In the genomic region with DNA sequence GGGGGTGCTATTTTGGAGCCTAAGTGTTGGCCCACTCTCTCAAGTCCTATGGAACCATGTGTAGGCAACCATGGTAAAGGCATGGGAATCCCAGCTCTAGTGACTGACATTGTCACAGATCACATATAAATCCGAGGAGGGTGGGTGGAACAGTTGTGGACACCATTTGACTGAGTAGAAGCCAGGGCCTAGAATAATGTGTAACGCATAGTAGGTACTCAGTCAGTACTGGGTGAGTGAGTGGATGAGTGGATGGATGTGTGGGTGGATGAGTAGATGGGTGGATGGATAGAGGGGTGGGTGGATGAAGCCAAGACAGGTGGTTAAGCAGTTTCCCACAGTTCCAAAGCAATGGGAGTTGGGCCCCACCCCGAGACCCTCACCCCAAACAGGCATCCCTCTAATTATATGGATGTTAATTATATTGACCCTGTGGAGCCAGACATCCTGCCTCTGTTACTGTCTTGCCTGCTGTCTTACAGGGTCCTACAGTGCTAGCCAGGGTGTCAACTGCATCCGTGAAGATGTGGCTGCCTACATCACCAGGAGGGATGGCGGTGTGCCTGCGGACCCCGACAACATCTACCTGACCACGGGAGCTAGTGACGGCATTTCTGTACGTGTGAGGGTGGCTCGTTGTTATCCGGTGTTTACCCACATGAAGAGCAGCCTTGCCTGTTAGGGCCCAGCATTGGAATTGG, we compare ENCODE assay signal across 29 cellular contexts. TPM values are rescaled to one million over a fixed set of nuclear protein-coding genes. Genes with fewer than 3 reads are reported as not detected.
A peak's percentile ranks its signal among the peaks of the same experiment; 100 is the strongest.
DNase-seq lines count a peak whose midpoint lies in the region; ATAC-seq, FAIRE-seq and TF ChIP-seq lines count a peak whose summit lies in the region.
"Had no signal": no experiment of that assay in that cellular context is flagged by ENCODE, and none has a peak within 500 bp of the region (broad histone marks: within the 10 kb centered on the region; RNA-seq: fewer than 3 reads in every experiment).

No MANE protein-coding gene starts in this region.

- H4K20me1 ChIP-seq in K562 (replicated peaks; ENCODE audit: control insufficient read depth, insufficient read depth, low read length) (no peaks in the 10 kb centered on the region), SK-N-SH (ENCODE audit: insufficient read depth) (no peaks in the 10 kb centered on the region)

- H3K27me3 ChIP-seq in K562 (ENCODE audit: control insufficient read depth in 2 of 2, insufficient read depth in 2 of 2, low read length in 2 of 2) (no peaks in the 10 kb centered on the region), layer of hippocampus (ENCODE audit: control insufficient read depth, insufficient read depth, low read length) (no peaks in the 10 kb centered on the region), subcutaneous abdominal adipose tissue (ENCODE audit: control insufficient read depth in 5 of 5, insufficient read depth in 4 of 5, low read length in 5 of 5) (no peaks in the 10 kb centered on the region), SK-N-SH (ENCODE audit: insufficient read depth) (no peaks in the 10 kb centered on the region)
- H3K27me3 ChIP-seq: MG63 had no signal

- peaks cover 9 to 51% of the 10 kb centered on the region in 2 experiments; a peak in 2 of 3 replicates for H3K36me3 ChIP-seq in HEK293 (ENCODE audit: control insufficient read depth in 2 of 2, insufficient read depth in 1 of 2, low read length in 2 of 2)
- no peaks in the 10 kb centered on the region for H3K36me3 ChIP-seq in K562 (ENCODE audit: control insufficient read depth, insufficient read depth, low read length)
- peaks cover 0 to 48% (median 33%) of the 10 kb centered on the region in 5 donors for H3K36me3 ChIP-seq in subcutaneous abdominal adipose tissue (ENCODE audit: control insufficient read depth in 5 of 5, insufficient read depth in 5 of 5, low read length in 5 of 5)
- H3K36me3 ChIP-seq in SK-N-SH (replicated peaks in 1 of 2; ENCODE audit: control insufficient read depth in 1 of 2, insufficient read depth in 2 of 2, low read length in 1 of 2): peaks cover 15 to 23% of the 10 kb centered on the region in 2 experiments

- H3K4me3 ChIP-seq in HEK293 (ENCODE audit: low read depth, low read length) (no peak overlapping the region), K562 (no peak overlapping the region), subcutaneous abdominal adipose tissue (ENCODE audit: low read depth in 1 of 5, low read length in 5 of 5) (no peak overlapping the region), SK-N-SH (ENCODE audit: low read depth in 2 of 2, low read length in 1 of 2) (no peak overlapping the region)
- H3K4me3 ChIP-seq: A549, GM23248, MG63 had no signal

- BruUV-seq in K562 (replicated peaks; lab: Mats Ljungman, UMichigan): no TSS peak

- in situ Hi-C loops in K562 (cut with MboI): loop anchor here (25.0 kb wide), 1 partner anchor 244 kb away; no protein-coding TSS in a partner anchor

- no peak for TF ChIP-seq EP300 in K562 (IDR thresholded peaks at IDR 0.05; ENCODE audit: low read length)
- no peak for TF ChIP-seq EP300 in SK-N-SH (IDR thresholded peaks at IDR 0.05; ENCODE audit: borderline replicate concordance in 1 of 2, low read depth in 1 of 2, low read length in 1 of 2)

- H3K4me2 ChIP-seq in K562 (ENCODE audit: insufficient read depth, low read length) (no peak overlapping the region), SK-N-SH (no peak overlapping the region)
- H3K4me2 ChIP-seq: A549 had no signal

- no peaks in the 10 kb centered on the region for H3F3A ChIP-seq in SK-N-SH (replicated peaks; ENCODE audit: insufficient read depth)

- 65% methylated on average over 12 of the region's 12 CpGs for WGBS in K562 (ENCODE audit: insufficient coverage, low coverage, missing lambda C conversion rate)
- 94% methylated on average over 7 of the region's 12 CpGs for WGBS in SK-N-SH (ENCODE audit: low lambda C conversion rate)

- TF ChIP-seq POLR2A in K562 (conservative IDR thresholded peaks at IDR 0.05): no peak

- ATAC-seq in K562: no peak
- ATAC-seq: A549, SK-N-SH treated with all-trans-retinoic acid at 6 μM for 48 hours had no signal

- POLR2A ChIA-PET in HEK293 (lab: Yijun Ruan, JAX) (interaction anchor here (1.3 kb wide), 1 partner anchor 21 kb away, joined by 3 read pairs; no protein-coding TSS in a partner anchor), K562 (lab: Yijun Ruan, JAX) (interaction anchor here (0.6 to 1.5 kb wide), 3 partner anchors 10 to 24 kb away, joined by 3 to 6 read pairs (median 4); no protein-coding TSS in a partner anchor), SK-N-SH (lab: Yijun Ruan, JAX) (no interaction called here)

- no peaks in the 10 kb centered on the region for H3K9me1 ChIP-seq in K562 (ENCODE audit: control insufficient read depth, insufficient read depth, low read length)

- DNase-seq in K562 (ENCODE audit: extremely low read depth in 1 of 4, low spot score in 3 of 4) (no peak), AG08395 (ENCODE audit: low spot score) (no peak), DMS 273 treated with DMSO at 0.1 percent for 48 hours (lab: John Stamatoyannopoulos, UW) (no peak), SK-N-SH (no peak)
- DNase-seq in activated effector memory CD4-positive, alpha-beta T cell treated with Interleukin-2 at 50 U/mL for 16 hours: no peak
- DNase-seq: CD4-positive, alpha-beta memory T cell; COR-L47; DMS79; EL; GDM1; GM23248; H9; HFFc6; KG1; MG63; NCI-H1105 treated with DMSO at 0.1 percent for 48 hours; NCI-H146; NCI-H1930; NCI-H2107; NCI-H524 treated with DMSO at 0.1 percent for 48 hours had no signal

- H2AFZ ChIP-seq in K562 (ENCODE audit: low read depth, low read length) (no peak overlapping the region), SK-N-SH (ENCODE audit: low read depth) (no peak overlapping the region)
- H2AFZ ChIP-seq: GM23248 had no signal

- TF ChIP-seq CTCF in HEK293 (tag by site-specific recombination; IDR thresholded peaks at IDR 0.05): no peak
- TF ChIP-seq CTCF in K562 (IDR thresholded peaks at IDR 0.05 in 2 of 3, conservative IDR thresholded peaks at IDR 0.05 in 1 of 3; ENCODE audit: insufficient read depth in 2 of 3, low read depth in 1 of 3, low read length in 3 of 3): no peak
- TF ChIP-seq CTCF in SK-N-SH (IDR thresholded peaks at IDR 0.05): no peak

- no peaks in the 10 kb centered on the region for H3K9me2 ChIP-seq in SK-N-SH

- no peaks in the 10 kb centered on the region for H3K79me2 ChIP-seq in K562 (ENCODE audit: control insufficient read depth, insufficient read depth, low read length)
- H3K79me2 ChIP-seq in SK-N-SH (ENCODE audit: insufficient read depth): no peaks in the 10 kb centered on the region

- no peak for FAIRE-seq in K562 (lab: Jason Lieb, UNC)
- FAIRE-seq: A549, GM12891, GM19239, HTR-8/SVneo, RCC 7860 had no signal

- H3K9ac ChIP-seq in K562 (ENCODE audit: insufficient read depth in 1 of 2, low read depth in 2 of 2, low read length in 2 of 2) (no peak overlapping the region), subcutaneous abdominal adipose tissue (ENCODE audit: low read length in 5 of 5) (no peak overlapping the region), SK-N-SH (no peak overlapping the region)
- H3K9ac ChIP-seq: GM23248 had no signal

- intact Hi-C loops in K562 (cut with micrococcal nuclease): no loop called here

- H3K4me1 ChIP-seq in HEK293 (ENCODE audit: control insufficient read depth, insufficient read depth, low read length): no peaks in the 10 kb centered on the region
- no peaks in the 10 kb centered on the region; a peak in 1 of 5 replicates for H3K4me1 ChIP-seq in K562 (replicated peaks in 1 of 2; ENCODE audit: control insufficient read depth in 2 of 2, insufficient read depth in 2 of 2, low read length in 2 of 2)
- H3K4me1 ChIP-seq in subcutaneous abdominal adipose tissue (ENCODE audit: control insufficient read depth in 5 of 5, insufficient read depth in 5 of 5, low read length in 5 of 5): peaks cover 0 to 23% (median 18%) of the 10 kb centered on the region in 5 donors
- H3K4me1 ChIP-seq in SK-N-SH (ENCODE audit: control insufficient read depth in 1 of 2, insufficient read depth in 2 of 2, low read depth in 1 of 2, low read length in 1 of 2): no peaks in the 10 kb centered on the region; a peak in 1 of 4 replicates
- H3K4me1 ChIP-seq: A549 had no signal

- H3K9me3 ChIP-seq in HEK293 (ENCODE audit: control insufficient read depth, insufficient read depth, low read depth, low read length) (no peaks in the 10 kb centered on the region), K562 (replicated peaks; ENCODE audit: control insufficient read depth, insufficient read depth, low read depth, low read length) (no peaks in the 10 kb centered on the region), subcutaneous abdominal adipose tissue (ENCODE audit: control insufficient read depth in 5 of 5, low read length in 5 of 5) (no peaks in the 10 kb centered on the region), SK-N-SH (no peaks in the 10 kb centered on the region)
- H3K9me3 ChIP-seq: A549, MG63 had no signal

- CTCF ChIA-PET in HEK293 (lab: Yijun Ruan, JAX) (interaction anchor here (0.7 to 4.0 kb wide), 3 partner anchors 52 to 1188 kb away, joined by 3 to 56 read pairs (median 7); no protein-coding TSS in a partner anchor), K562 (lab: Yijun Ruan, JAX; ENCODE audit: low intra/inter-chr PET ratio) (interaction anchor here (0.6 kb wide), 1 partner anchor 53 kb away, joined by 5 read pairs; no protein-coding TSS in a partner anchor), SK-N-SH (lab: Yijun Ruan, JAX) (interaction anchor here (0.7 to 16.0 kb wide), 8 partner anchors 15 to 232 kb away, joined by 3 to 231 read pairs (median 10); no protein-coding TSS in a partner anchor)

- no peak overlapping the region for H3K27ac ChIP-seq in HEK293 (ENCODE audit: extremely low read depth, low read depth, low read length)
- no peak overlapping the region for H3K27ac ChIP-seq in K562 (ENCODE audit: extremely low read depth, low read depth, low read length)
- H3K27ac ChIP-seq in layer of hippocampus (ENCODE audit: low read depth, low read length): peak overlapping the region; percentile 62
- peak overlapping the region; percentile 37 for H3K27ac ChIP-seq in subcutaneous abdominal adipose tissue (ENCODE audit: low read depth, low read length)
- H3K27ac ChIP-seq in SK-N-SH (ENCODE audit: low read depth in 2 of 2, low read length in 1 of 2): no peak overlapping the region
- H3K27ac ChIP-seq: A549, GM23248 had no signal

- TF ChIP-seq RAD21 in K562 (CRISPR knock-in tag; conservative IDR thresholded peaks at IDR 0.05 in 1 of 2, IDR thresholded peaks at IDR 0.05 in 1 of 2) (no peak), SK-N-SH (IDR thresholded peaks at IDR 0.05; ENCODE audit: low read length) (no peak)

RNA-seq across cellular contexts. Expression of gene GPT2, which starts 22.3 kb away (rescaled TPM):
- total RNA-seq in K562 (2011; cell fraction: chromatin; rRNA removed; ENCODE audit: low replicate concordance): 9.1 and 9.7 TPM in 2 replicates
- 4.7 and 5.9 TPM in 2 replicates for total RNA-seq in K562 (2011; cell fraction: nucleolus; rRNA removed)
- 9.2 and 12.0 TPM in 2 replicates for total RNA-seq in K562 (2011; cell fraction: nucleoplasm; rRNA removed)
- total RNA-seq in K562 (2014; rRNA removed) (7.2 and 7.3 TPM in 2 replicates), K562 (2014; rRNA removed; fragmentation: Illumina TruSeq; extraction: Trizol) (3.7 and 5.0 TPM in 2 replicates), K562 (2015; rRNA removed; fragmentation: Illumina TruSeq; extraction: Trizol) (2.8 and 3.0 TPM in 2 replicates), K562 (2021) (12.9 and 14.4 TPM in 2 replicates)
- polyA plus RNA-seq in K562 (2011; rRNA removed) (5.8 and 10.4 TPM in 2 replicates), K562 (2014; fragmentation: Illumina TruSeq; extraction: Trizol) (10.0 and 12.1 TPM in 2 replicates), K562 (2014; fragmentation: Nextera tagmentation; extraction: Ambion mirVana) (under 1 TPM; 0.79 to 0.96 TPM), K562 (2014; rRNA removed) (6.8 and 7.7 TPM in 2 replicates), SK-N-SH (2012; rRNA removed) (19.9 and 21.9 TPM in 2 replicates)
- 9.4 and 12.6 TPM in 2 replicates for polyA plus RNA-seq in K562 (2011; cell fraction: cytosol; rRNA removed)
- polyA plus RNA-seq in K562 (2011; cell fraction: nucleus; rRNA removed): 8.1 and 12.3 TPM in 2 replicates
- polyA plus RNA-seq in K562 (2012): 6.6 and 23.6 TPM in 2 replicates
- polyA minus RNA-seq in K562 (2011; rRNA and poly(A)+ RNA removed): 5.9 and 6.5 TPM in 2 replicates
- polyA minus RNA-seq in K562 (2011; cell fraction: cytosol; rRNA and poly(A)+ RNA removed): 4.6 and 13.5 TPM in 2 replicates
- 1.6 and 5.9 TPM in 2 replicates for polyA minus RNA-seq in K562 (2011; cell fraction: nucleus; rRNA and poly(A)+ RNA removed)
- polyA plus RNA-seq in SK-N-SH (2012; cell fraction: cytosol; rRNA removed): 13.2 and 17.3 TPM in 2 replicates
- 27.2 and 28.5 TPM in 2 replicates for polyA plus RNA-seq in SK-N-SH (2012; cell fraction: nucleus; rRNA removed)

Comparison
In these comparisons a context has a peak if more than half of its experiments do, and no peak if none do; other contexts are left out.
1. H3K27ac ChIP-seq: peak in layer of hippocampus (single experiment) and subcutaneous abdominal adipose tissue (single experiment); none in HEK293 (single experiment), K562 (single experiment) and SK-N-SH (0 of 2).